In the genomic region with DNA sequence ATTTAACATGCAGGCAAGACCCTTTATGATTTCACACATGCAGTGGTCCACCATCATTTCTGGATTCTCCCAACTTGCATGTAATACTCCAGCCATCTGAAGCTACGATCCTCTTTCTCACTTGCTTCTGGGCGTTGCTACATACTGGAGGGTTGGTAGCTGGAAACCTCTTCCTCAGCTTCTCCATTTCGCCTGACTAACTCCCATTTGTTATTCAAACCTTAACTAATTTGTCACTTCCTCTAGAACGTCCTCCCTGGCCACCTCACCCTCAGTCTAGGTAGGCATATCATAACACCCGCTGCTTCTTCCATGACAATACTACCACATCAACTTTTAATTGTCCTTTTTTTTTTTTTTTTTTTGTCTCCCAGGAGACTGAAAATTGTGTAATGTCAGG, we compare ENCODE assay signal across 1 cellular context.
TF ChIP-seq lines count a peak whose summit lies in the region.

No MANE protein-coding gene starts in this region.

TF ChIP-seq in WTC11, 78 proteins besides CTCF, POLR2A, EP300 and RAD21:
- TF ChIP-seq, protein P1, sequence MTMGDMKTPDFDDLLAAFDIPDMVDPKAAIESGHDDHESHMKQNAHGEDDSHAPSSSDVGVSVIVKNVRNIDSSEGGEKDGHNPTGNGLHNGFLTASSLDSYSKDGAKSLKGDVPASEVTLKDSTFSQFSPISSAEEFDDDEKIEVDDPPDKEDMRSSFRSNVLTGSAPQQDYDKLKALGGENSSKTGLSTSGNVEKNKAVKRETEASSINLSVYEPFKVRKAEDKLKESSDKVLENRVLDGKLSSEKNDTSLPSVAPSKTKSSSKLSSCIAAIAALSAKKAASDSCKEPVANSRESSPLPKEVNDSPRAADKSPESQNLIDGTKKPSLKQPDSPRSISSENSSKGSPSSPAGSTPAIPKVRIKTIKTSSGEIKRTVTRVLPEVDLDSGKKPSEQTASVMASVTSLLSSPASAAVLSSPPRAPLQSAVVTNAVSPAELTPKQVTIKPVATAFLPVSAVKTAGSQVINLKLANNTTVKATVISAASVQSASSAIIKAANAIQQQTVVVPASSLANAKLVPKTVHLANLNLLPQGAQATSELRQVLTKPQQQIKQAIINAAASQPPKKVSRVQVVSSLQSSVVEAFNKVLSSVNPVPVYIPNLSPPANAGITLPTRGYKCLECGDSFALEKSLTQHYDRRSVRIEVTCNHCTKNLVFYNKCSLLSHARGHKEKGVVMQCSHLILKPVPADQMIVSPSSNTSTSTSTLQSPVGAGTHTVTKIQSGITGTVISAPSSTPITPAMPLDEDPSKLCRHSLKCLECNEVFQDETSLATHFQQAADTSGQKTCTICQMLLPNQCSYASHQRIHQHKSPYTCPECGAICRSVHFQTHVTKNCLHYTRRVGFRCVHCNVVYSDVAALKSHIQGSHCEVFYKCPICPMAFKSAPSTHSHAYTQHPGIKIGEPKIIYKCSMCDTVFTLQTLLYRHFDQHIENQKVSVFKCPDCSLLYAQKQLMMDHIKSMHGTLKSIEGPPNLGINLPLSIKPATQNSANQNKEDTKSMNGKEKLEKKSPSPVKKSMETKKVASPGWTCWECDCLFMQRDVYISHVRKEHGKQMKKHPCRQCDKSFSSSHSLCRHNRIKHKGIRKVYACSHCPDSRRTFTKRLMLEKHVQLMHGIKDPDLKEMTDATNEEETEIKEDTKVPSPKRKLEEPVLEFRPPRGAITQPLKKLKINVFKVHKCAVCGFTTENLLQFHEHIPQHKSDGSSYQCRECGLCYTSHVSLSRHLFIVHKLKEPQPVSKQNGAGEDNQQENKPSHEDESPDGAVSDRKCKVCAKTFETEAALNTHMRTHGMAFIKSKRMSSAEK (CRISPR knock-in tag; IDR thresholded peaks at IDR 0.05; ENCODE audit: borderline replicate concordance): no peak
- TF ChIP-seq, protein P2, sequence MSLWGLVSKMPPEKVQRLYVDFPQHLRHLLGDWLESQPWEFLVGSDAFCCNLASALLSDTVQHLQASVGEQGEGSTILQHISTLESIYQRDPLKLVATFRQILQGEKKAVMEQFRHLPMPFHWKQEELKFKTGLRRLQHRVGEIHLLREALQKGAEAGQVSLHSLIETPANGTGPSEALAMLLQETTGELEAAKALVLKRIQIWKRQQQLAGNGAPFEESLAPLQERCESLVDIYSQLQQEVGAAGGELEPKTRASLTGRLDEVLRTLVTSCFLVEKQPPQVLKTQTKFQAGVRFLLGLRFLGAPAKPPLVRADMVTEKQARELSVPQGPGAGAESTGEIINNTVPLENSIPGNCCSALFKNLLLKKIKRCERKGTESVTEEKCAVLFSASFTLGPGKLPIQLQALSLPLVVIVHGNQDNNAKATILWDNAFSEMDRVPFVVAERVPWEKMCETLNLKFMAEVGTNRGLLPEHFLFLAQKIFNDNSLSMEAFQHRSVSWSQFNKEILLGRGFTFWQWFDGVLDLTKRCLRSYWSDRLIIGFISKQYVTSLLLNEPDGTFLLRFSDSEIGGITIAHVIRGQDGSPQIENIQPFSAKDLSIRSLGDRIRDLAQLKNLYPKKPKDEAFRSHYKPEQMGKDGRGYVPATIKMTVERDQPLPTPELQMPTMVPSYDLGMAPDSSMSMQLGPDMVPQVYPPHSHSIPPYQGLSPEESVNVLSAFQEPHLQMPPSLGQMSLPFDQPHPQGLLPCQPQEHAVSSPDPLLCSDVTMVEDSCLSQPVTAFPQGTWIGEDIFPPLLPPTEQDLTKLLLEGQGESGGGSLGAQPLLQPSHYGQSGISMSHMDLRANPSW (CRISPR knock-in tag; conservative IDR thresholded peaks at IDR 0.05; ENCODE audit: low read depth): no peak
- TF ChIP-seq, protein P3, sequence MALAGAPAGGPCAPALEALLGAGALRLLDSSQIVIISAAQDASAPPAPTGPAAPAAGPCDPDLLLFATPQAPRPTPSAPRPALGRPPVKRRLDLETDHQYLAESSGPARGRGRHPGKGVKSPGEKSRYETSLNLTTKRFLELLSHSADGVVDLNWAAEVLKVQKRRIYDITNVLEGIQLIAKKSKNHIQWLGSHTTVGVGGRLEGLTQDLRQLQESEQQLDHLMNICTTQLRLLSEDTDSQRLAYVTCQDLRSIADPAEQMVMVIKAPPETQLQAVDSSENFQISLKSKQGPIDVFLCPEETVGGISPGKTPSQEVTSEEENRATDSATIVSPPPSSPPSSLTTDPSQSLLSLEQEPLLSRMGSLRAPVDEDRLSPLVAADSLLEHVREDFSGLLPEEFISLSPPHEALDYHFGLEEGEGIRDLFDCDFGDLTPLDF (CRISPR knock-in tag; IDR thresholded peaks at IDR 0.05): 0 out of 2 replicates have a peak, but pooled peaks have one; percentile 37
- TF ChIP-seq FOXJ3 (CRISPR knock-in tag; IDR thresholded peaks at IDR 0.05; ENCODE audit: borderline replicate concordance) (no peak), ZNF232 (CRISPR knock-in tag; IDR thresholded peaks at IDR 0.05) (peak; percentile 37; the same call in 1 of the 2 replicates), TEAD1 (CRISPR knock-in tag; IDR thresholded peaks at IDR 0.05) (no peak), NFE2L1 (CRISPR knock-in tag; IDR thresholded peaks at IDR 0.05) (no peak), ETV6 (CRISPR knock-in tag; IDR thresholded peaks at IDR 0.05) (0 out of 2 replicates have a peak, but pooled peaks have one; percentile 30), SMAD3 (CRISPR knock-in tag; IDR thresholded peaks at IDR 0.05; ENCODE audit: borderline replicate concordance) (0 out of 2 replicates have a peak, but pooled peaks have one; percentile 31), ZNF396 (CRISPR knock-in tag; IDR thresholded peaks at IDR 0.05; ENCODE audit: borderline replicate concordance) (no peak)
